ENCODE assay signal across 25 cellular contexts in genomic region chr1:64938991-64939390, GRCh38. TPM values are rescaled to one million over a fixed set of nuclear protein-coding genes. Genes with fewer than 3 reads are reported as not detected.
A peak's percentile ranks its signal among the peaks of the same experiment; 100 is the strongest.
DNase-seq lines count a peak whose midpoint lies in the region; ATAC-seq and TF ChIP-seq lines count a peak whose summit lies in the region.
"Had no signal": no experiment of that assay in that cellular context is flagged by ENCODE, and none has a peak within 500 bp of the region (broad histone marks: within the 10 kb centered on the region; RNA-seq: fewer than 3 reads in every experiment).

No MANE protein-coding gene starts in this region.

- H3K9me3 Mint-ChIP-seq in stimulated activated naive CD8-positive, alpha-beta T cell treated with anti-CD3 and anti-CD28 coated beads, Interleukin-15, Interleukin-2, amounts not matched to agents 100 ng/mL and 50 ng/mL, for 24 hours: no peaks in the 10 kb centered on the region
- peaks cover 8 to 9% of the 10 kb centered on the region in 2 donors for H3K9me3 Mint-ChIP-seq in stimulated activated naive CD8-positive, alpha-beta T cell treated with anti-CD3 and anti-CD28 coated beads, Interleukin-15, amount 100 ng/mL, for 72 hours
- H3K9me3 Mint-ChIP-seq in endothelial cell (ENCODE audit: unreplicated experiment): no peaks in the 10 kb centered on the region
- H3K9me3 Mint-ChIP-seq: GM23338, H9, IgD-negative memory B cell had no signal

- no peaks in the 10 kb centered on the region for H3K9me2 ChIP-seq in hepatocyte (replicated peaks; ENCODE audit: insufficient read depth)

- peaks cover 22% of the 10 kb centered on the region for H3K36me3 Mint-ChIP-seq in stimulated activated naive CD8-positive, alpha-beta T cell treated with anti-CD3 and anti-CD28 coated beads, Interleukin-15, Interleukin-2, amounts not matched to agents 100 ng/mL and 50 ng/mL, for 24 hours (ENCODE audit: low read depth)
- H3K36me3 Mint-ChIP-seq in endothelial cell (ENCODE audit: low read depth, unreplicated experiment): no peaks in the 10 kb centered on the region
- H3K36me3 Mint-ChIP-seq: IgD-negative memory B cell had no signal

- H3K4me3 ChIP-seq in gastrocnemius medialis: no peak overlapping the region
- H3K4me3 ChIP-seq in hepatocyte: no peak overlapping the region
- H3K4me3 ChIP-seq: BLaER1 treated with 17β-estradiol and CSF1 and Interleukin-3, amounts not matched to agents 10 nM and 100 nM; GM23338; PC-9; SJCRH30 had no signal

- no peak for DNase-seq in stimulated activated naive CD8-positive, alpha-beta T cell treated with anti-CD3 and anti-CD28 coated beads, Interleukin-15, amount 100 ng/mL, for 72 hours
- DNase-seq in EL: peak; percentile 30
- DNase-seq in endothelial cell (ENCODE audit: low spot score): no peak
- DNase-seq in gastrocnemius medialis: no peak
- DNase-seq in NCI-H2029 (lab: John Stamatoyannopoulos, UW): no peak
- DNase-seq in hepatocyte (ENCODE audit: low spot score): no peak
- DNase-seq: DMS153, DND-41, H9, NCI-H1048, NCI-H1417, NCI-H1694, NCI-H2081, NCI-H2227 treated with DMSO at 0.1 percent for 48 hours, NCI-H526 treated with DMSO at 0.1 percent for 48 hours, PC-9, SJCRH30 had no signal

- peaks cover 84% of the 10 kb centered on the region for H3K4me1 Mint-ChIP-seq in stimulated activated naive CD8-positive, alpha-beta T cell treated with anti-CD3 and anti-CD28 coated beads, Interleukin-15, Interleukin-2, amounts not matched to agents 100 ng/mL and 50 ng/mL, for 24 hours (ENCODE audit: low read depth)
- peaks cover 83% of the 10 kb centered on the region for H3K4me1 Mint-ChIP-seq in stimulated activated naive CD8-positive, alpha-beta T cell treated with anti-CD3 and anti-CD28 coated beads, Interleukin-15, amount 100 ng/mL, for 72 hours
- H3K4me1 Mint-ChIP-seq in endothelial cell (ENCODE audit: unreplicated experiment): peaks cover 21% of the 10 kb centered on the region

- no peaks in the 10 kb centered on the region for H3K27me3 Mint-ChIP-seq in stimulated activated naive CD8-positive, alpha-beta T cell treated with anti-CD3 and anti-CD28 coated beads, Interleukin-15, Interleukin-2, amounts not matched to agents 100 ng/mL and 50 ng/mL, for 24 hours
- H3K27me3 Mint-ChIP-seq in stimulated activated naive CD8-positive, alpha-beta T cell treated with anti-CD3 and anti-CD28 coated beads, Interleukin-15, amount 100 ng/mL, for 72 hours: no peaks in the 10 kb centered on the region
- H3K27me3 Mint-ChIP-seq in endothelial cell (ENCODE audit: unreplicated experiment): peaks cover 2% of the 10 kb centered on the region
- H3K27me3 Mint-ChIP-seq: IgD-negative memory B cell had no signal

- WGBS in hepatocyte (ENCODE audit: low lambda C conversion rate, missing lambda C conversion rate): 96% methylated on average over 2 of the region's 2 CpGs

- H3K27me3 ChIP-seq in gastrocnemius medialis: no peaks in the 10 kb centered on the region
- no peaks in the 10 kb centered on the region for H3K27me3 ChIP-seq in hepatocyte
- H3K27me3 ChIP-seq: BLaER1 treated with 17β-estradiol and CSF1 and Interleukin-3, amounts not matched to agents 10 nM and 100 nM; SJCRH30 had no signal

- ATAC-seq in stimulated activated naive CD8-positive, alpha-beta T cell treated with anti-CD3 and anti-CD28 coated beads, Interleukin-15, amount 100 ng/mL, for 72 hours: no peak
- ATAC-seq in gastrocnemius medialis (no peak), HG03457 (IDR thresholded peaks at IDR 0.05; ENCODE audit: unreplicated experiment) (no peak)
- ATAC-seq: GM23338, Right ventricle myocardium inferior had no signal

- H3K4me1 ChIP-seq in gastrocnemius medialis (peaks cover 65 to 94% of the 10 kb centered on the region in 2 donors), hepatocyte (ENCODE audit: insufficient read depth) (peaks cover 4% of the 10 kb centered on the region)

- no peak overlapping the region for H3K4me2 ChIP-seq in hepatocyte
- H3K4me2 ChIP-seq: GM23338, KMS-11, PC-9 had no signal

- in situ Hi-C loops in gastrocnemius medialis (cut with MboI; ENCODE audit: low sequenced_read_pairs in 4 of 4): no loop called here

- peaks cover 3% of the 10 kb centered on the region for H4K20me1 ChIP-seq in hepatocyte (ENCODE audit: insufficient read depth, poor library complexity, severe bottlenecking)

- no peak overlapping the region for H3K4me3 Mint-ChIP-seq in stimulated activated naive CD8-positive, alpha-beta T cell treated with anti-CD3 and anti-CD28 coated beads, Interleukin-15, Interleukin-2, amounts not matched to agents 100 ng/mL and 50 ng/mL, for 24 hours
- no peak overlapping the region for H3K4me3 Mint-ChIP-seq in stimulated activated naive CD8-positive, alpha-beta T cell treated with anti-CD3 and anti-CD28 coated beads, Interleukin-15, amount 100 ng/mL, for 72 hours
- H3K4me3 Mint-ChIP-seq in endothelial cell (ENCODE audit: unreplicated experiment): no peak overlapping the region
- H3K4me3 Mint-ChIP-seq: GM23338, H9 had no signal

- peaks cover 97% of the 10 kb centered on the region for H3K79me2 ChIP-seq in hepatocyte

- TF ChIP-seq CTCF in endothelial cell (IDR thresholded peaks at IDR 0.05; ENCODE audit: unreplicated experiment) (no peak), gastrocnemius medialis (IDR thresholded peaks at IDR 0.05 in 4 of 5, conservative IDR thresholded peaks at IDR 0.05 in 1 of 5) (no peak), hepatocyte (IDR thresholded peaks at IDR 0.05; ENCODE audit: poor library complexity) (no peak)

- TF ChIP-seq POLR2A in gastrocnemius medialis (IDR thresholded peaks at IDR 0.05): no peak

- H3K27ac ChIP-seq in gastrocnemius medialis (peak overlapping the region; percentile 81 to 87 (median 82)), hepatocyte (no peak overlapping the region)
- H3K27ac ChIP-seq: BLaER1 treated with 17β-estradiol and CSF1 and Interleukin-3, amounts not matched to agents 10 nM and 100 nM; HL-60; KMS-11; PC-9; SJCRH30 had no signal

- no peaks in the 10 kb centered on the region for H3K9me3 ChIP-seq in gastrocnemius medialis
- no peaks in the 10 kb centered on the region for H3K9me3 ChIP-seq in hepatocyte (ENCODE audit: low read depth)

- H3K36me3 ChIP-seq in gastrocnemius medialis: no peaks in the 10 kb centered on the region
- H3K36me3 ChIP-seq in hepatocyte (replicated peaks; ENCODE audit: insufficient read depth, low read depth): no peaks in the 10 kb centered on the region
- H3K36me3 ChIP-seq: SJCRH30 had no signal

- peak overlapping the region; percentile 52 for H3K27ac Mint-ChIP-seq in stimulated activated naive CD8-positive, alpha-beta T cell treated with anti-CD3 and anti-CD28 coated beads, Interleukin-15, Interleukin-2, amounts not matched to agents 100 ng/mL and 50 ng/mL, for 24 hours
- H3K27ac Mint-ChIP-seq in stimulated activated naive CD8-positive, alpha-beta T cell treated with anti-CD3 and anti-CD28 coated beads, Interleukin-15, amount 100 ng/mL, for 72 hours: no peak overlapping the region
- H3K27ac Mint-ChIP-seq in endothelial cell (ENCODE audit: unreplicated experiment): peak overlapping the region; percentile 82
- H3K27ac Mint-ChIP-seq: GM23338, H9 had no signal

- intact Hi-C loops in gastrocnemius medialis (cut with DNase I; ENCODE audit: low total_unique reads): no loop called here

- H2AFZ ChIP-seq in hepatocyte: no peak overlapping the region
- H2AFZ ChIP-seq: GM23338, PC-9 had no signal

RNA-seq across cellular contexts. Expression of gene JAK1, which starts 27.4 kb away (rescaled TPM):
- total RNA-seq in endothelial cell (ENCODE audit: unreplicated experiment) (202 TPM), gastrocnemius medialis (100 to 1,000 TPM; 121 to 241 (median 165) TPM), hepatocyte (102 and 104 TPM in 2 replicates)
- polyA plus RNA-seq in hepatocyte: 60.2 and 63.5 TPM in 2 replicates

Comparison
In these comparisons a context has a peak if more than half of its experiments do, and no peak if none do; other contexts are left out.
1. H3K27ac Mint-ChIP-seq: peak in stimulated activated naive CD8-positive, alpha-beta T cell treated with anti-CD3 and anti-CD28 coated beads, Interleukin-15, Interleukin-2, amounts not matched to agents 100 ng/mL and 50 ng/mL, for 24 hours (single experiment) and endothelial cell (single experiment); none in stimulated activated naive CD8-positive, alpha-beta T cell treated with anti-CD3 and anti-CD28 coated beads, Interleukin-15, amount 100 ng/mL, for 72 hours (0 of 2).